8 cellular contexts compared by ENCODE assay signal in genomic region chr17:81636505-81637288, GRCh38. TPM values are rescaled to one million over a fixed set of nuclear protein-coding genes. Genes with fewer than 3 reads are reported as not detected.
A peak's percentile ranks its signal among the peaks of the same experiment; 100 is the strongest.
DNase-seq lines count a peak whose midpoint lies in the region; ATAC-seq and TF ChIP-seq lines count a peak whose summit lies in the region.

NPLOC4 (minus strand) TSS chr17:81637112; CDS start chr17:81636930, 182 bp downstream.
TSPAN10 (plus strand) TSS chr17:81637196; CDS start chr17:81642413, 5,217 bp downstream.

- no peaks in the 10 kb centered on the region for H3K27me3 ChIP-seq in Panc1 (ENCODE audit: control insufficient read depth, insufficient read depth, low read length)
- H3K27me3 ChIP-seq in fibroblast of lung (ENCODE audit: control insufficient read depth, insufficient read depth, low read length) = no peaks in the 10 kb centered on the region
- no peaks in the 10 kb centered on the region for H3K27me3 ChIP-seq in naive thymus-derived CD4-positive, alpha-beta T cell (ENCODE audit: control insufficient read depth in 2 of 2, insufficient read depth in 2 of 2, low read length in 2 of 2)

- H4K20me1 ChIP-seq in fibroblast of lung (ENCODE audit: control insufficient read depth, extremely low read depth, insufficient read depth, low read length) = no peaks in the 10 kb centered on the region

- H3K4me3 ChIP-seq in Jurkat, Clone E6-1 (ENCODE audit: low read length) = peak within 1 kb of the TSS; percentile 97
- H3K4me3 ChIP-seq in Panc1 (ENCODE audit: low read depth in 2 of 2, low read length in 2 of 2) (peak within 1 kb of the TSS; percentile 76 to 82), fibroblast of lung (replicated peaks in 1 of 4; ENCODE audit: control extremely low read depth in 1 of 4, insufficient read depth in 1 of 4, low read depth in 3 of 4, low read length in 4 of 4) (peak within 1 kb of the TSS; percentile 59 to 92 (median 81))
- peak within 1 kb of the TSS; percentile 86 for H3K4me3 ChIP-seq in naive thymus-derived CD4-positive, alpha-beta T cell (ENCODE audit: low read length)

- peak within 1 kb of the TSS; percentile 91 for H3K9ac ChIP-seq in fibroblast of lung (ENCODE audit: insufficient read depth, low read length)

- CTCF ChIA-PET in Panc1 (lab: Charles Lee) = no interaction called here
- CTCF ChIA-PET in naive thymus-derived CD4-positive, alpha-beta T cell (lab: Charles Lee) = no interaction called here

- in situ Hi-C loops in Panc1 (cut with HindIII; ENCODE audit: low pct_unique_long_range_greater_than_20kb, low sequenced_read_pairs) = no loop called here

- H3K4me1 Mint-ChIP-seq in activated T-helper 1 cell treated with anti-CD3 and anti-CD28 coated beads, Interleukin-12 subunit alpha, Interleukin-12 subunit beta, Interleukin-2, Interleukin-4 antibody, amounts not matched to agents 30 ng/mL and 10 ng/mL and 1 ng/mL, durations not matched to agents 14 hours and 24 hours and 36 hours (ENCODE audit: low read depth) = peaks cover 16% of the 10 kb centered on the region
- H3K4me1 Mint-ChIP-seq in naive thymus-derived CD4-positive, alpha-beta T cell = peaks cover 13 to 37% (median 26%) of the 10 kb centered on the region in 7 donors
- H3K4me1 Mint-ChIP-seq in stimulated activated memory B cell treated with anti-CD40 and anti-IgM and Interleukin-4, amounts not matched to agents 10 μg/mL and 1 μg/mL and 100 μg/mL, for 72 hours = peaks cover 13% of the 10 kb centered on the region

- H2AFZ ChIP-seq in fibroblast of lung (ENCODE audit: low read length) = peak within 1 kb of the TSS; percentile 91

- peaks cover 5% of the 10 kb centered on the region for H3K27me3 Mint-ChIP-seq in activated T-helper 1 cell treated with anti-CD3 and anti-CD28 coated beads, Interleukin-12 subunit alpha, Interleukin-12 subunit beta, Interleukin-2, Interleukin-4 antibody, amounts not matched to agents 30 ng/mL and 10 ng/mL and 1 ng/mL, durations not matched to agents 14 hours and 24 hours and 36 hours (ENCODE audit: insufficient read depth)
- H3K27me3 Mint-ChIP-seq in naive thymus-derived CD4-positive, alpha-beta T cell = no peaks in the 10 kb centered on the region
- no peaks in the 10 kb centered on the region for H3K27me3 Mint-ChIP-seq in stimulated activated memory B cell treated with anti-CD40 and anti-IgM and Interleukin-4, amounts not matched to agents 10 μg/mL and 1 μg/mL and 100 μg/mL, for 72 hours

- H3K4me3 Mint-ChIP-seq in activated T-helper 1 cell treated with anti-CD3 and anti-CD28 coated beads, Interleukin-12 subunit alpha, Interleukin-12 subunit beta, Interleukin-2, Interleukin-4 antibody, amounts not matched to agents 30 ng/mL and 10 ng/mL and 1 ng/mL, durations not matched to agents 14 hours and 24 hours and 36 hours = peak within 1 kb of the TSS; percentile 92
- peak within 1 kb of the TSS; percentile 91 to 98 (median 95) for H3K4me3 Mint-ChIP-seq in naive thymus-derived CD4-positive, alpha-beta T cell
- H3K4me3 Mint-ChIP-seq in stimulated activated memory B cell treated with anti-CD40 and anti-IgM and Interleukin-4, amounts not matched to agents 10 μg/mL and 1 μg/mL and 100 μg/mL, for 72 hours = peak within 1 kb of the TSS; percentile 92

- no TSS peak for BruUV-seq in Panc1 (replicated peaks; lab: Mats Ljungman, UMichigan)

- H3K27ac Mint-ChIP-seq in activated T-helper 1 cell treated with anti-CD3 and anti-CD28 coated beads, Interleukin-12 subunit alpha, Interleukin-12 subunit beta, Interleukin-2, Interleukin-4 antibody, amounts not matched to agents 30 ng/mL and 10 ng/mL and 1 ng/mL, durations not matched to agents 14 hours and 24 hours and 36 hours = peak within 1 kb of the TSS; percentile 80
- H3K27ac Mint-ChIP-seq in naive thymus-derived CD4-positive, alpha-beta T cell = peak within 1 kb of the TSS; percentile 25 to 94 (median 89)
- peak within 1 kb of the TSS; percentile 95 for H3K27ac Mint-ChIP-seq in stimulated activated memory B cell treated with anti-CD40 and anti-IgM and Interleukin-4, amounts not matched to agents 10 μg/mL and 1 μg/mL and 100 μg/mL, for 72 hours

- peak within 1 kb of the TSS; percentile 90 for H3K4me2 ChIP-seq in fibroblast of lung (ENCODE audit: extremely low read depth, insufficient read depth, low read length)

- no peaks in the 10 kb centered on the region for H3K9me3 ChIP-seq in Panc1 (ENCODE audit: control insufficient read depth, insufficient read depth, low read depth, low read length)
- no peaks in the 10 kb centered on the region for H3K9me3 ChIP-seq in fibroblast of lung (ENCODE audit: control insufficient read depth, insufficient read depth, low read depth, low read length)
- no peaks in the 10 kb centered on the region for H3K9me3 ChIP-seq in naive thymus-derived CD4-positive, alpha-beta T cell (ENCODE audit: control insufficient read depth in 2 of 3, low read length in 3 of 3)

- peak; percentile 100 for DNase-seq in D341Med (ENCODE audit: low spot score)
- DNase-seq in Jurkat, Clone E6-1 (ENCODE audit: low read depth, low spot score) = peak; percentile 68
- DNase-seq in Panc1 (ENCODE audit: low read depth, low spot score) = peak; percentile 30
- peak; percentile 81 for DNase-seq in activated T-helper 1 cell treated with anti-CD3 and anti-CD28 coated beads, Interleukin-12 subunit alpha, Interleukin-12 subunit beta, Interleukin-2, Interleukin-4 antibody, amounts not matched to agents 30 ng/mL and 10 ng/mL and 1 ng/mL, durations not matched to agents 14 hours and 24 hours and 36 hours (ENCODE audit: low spot score)
- DNase-seq in fibroblast of lung (ENCODE audit: low read depth in 2 of 2) = peak; percentile 75 to 83
- peak; percentile 62 to 94 (median 80) for DNase-seq in naive thymus-derived CD4-positive, alpha-beta T cell

- H3K9me3 Mint-ChIP-seq in activated T-helper 1 cell treated with anti-CD3 and anti-CD28 coated beads, Interleukin-12 subunit alpha, Interleukin-12 subunit beta, Interleukin-2, Interleukin-4 antibody, amounts not matched to agents 30 ng/mL and 10 ng/mL and 1 ng/mL, durations not matched to agents 14 hours and 24 hours and 36 hours = no peaks in the 10 kb centered on the region
- H3K9me3 Mint-ChIP-seq in naive thymus-derived CD4-positive, alpha-beta T cell = no peaks in the 10 kb centered on the region
- H3K9me3 Mint-ChIP-seq in stimulated activated memory B cell treated with anti-CD40 and anti-IgM and Interleukin-4, amounts not matched to agents 10 μg/mL and 1 μg/mL and 100 μg/mL, for 72 hours = no peaks in the 10 kb centered on the region

- intact Hi-C loops in Panc1 (cut with micrococcal nuclease; ENCODE audit: unreplicated experiment) = no loop called here
- intact Hi-C loops in activated T-helper 1 cell treated with anti-CD3 and anti-CD28 coated beads, Interleukin-12 subunit alpha, Interleukin-12 subunit beta, Interleukin-2, Interleukin-4 antibody, amounts not matched to agents 30 ng/mL and 10 ng/mL and 1 ng/mL, durations not matched to agents 14 hours and 24 hours and 36 hours (cut with micrococcal nuclease) = loop anchor here (1.0 to 2.0 kb wide), 5 partner anchors 30 to 224 kb away; partner anchors contain the start of genes ARL16, CCDC137, FAAP100 and MRPL12
- intact Hi-C loops in naive thymus-derived CD4-positive, alpha-beta T cell (cut with micrococcal nuclease) = loop anchor here (1.0 to 2.0 kb wide), 7 partner anchors 30 to 413 kb away; partner anchors contain the start of genes ARL16 (in 2 of the 2), CCDC137 (in 2 of the 2), MRPL12 (in 2 of the 2) and OXLD1 (in 2 of the 2)

- peak; percentile 67 for ATAC-seq in GM21526 (IDR thresholded peaks at IDR 0.05; ENCODE audit: low FRiP score, unreplicated experiment)
- peak; percentile 93 for ATAC-seq in Panc1
- peak; percentile 95 for ATAC-seq in naive thymus-derived CD4-positive, alpha-beta T cell
- ATAC-seq in stimulated activated memory B cell treated with anti-CD40 and anti-IgM and Interleukin-4, amounts not matched to agents 10 μg/mL and 1 μg/mL and 100 μg/mL, for 72 hours = peak; percentile 94

- peak within 1 kb of the TSS; percentile 92 for H3K27ac ChIP-seq in Panc1 (ENCODE audit: low read length)
- peak within 1 kb of the TSS; percentile 95 for H3K27ac ChIP-seq in fibroblast of lung (ENCODE audit: insufficient read depth, low read length)
- peak within 1 kb of the TSS; percentile 87 for H3K27ac ChIP-seq in naive thymus-derived CD4-positive, alpha-beta T cell (ENCODE audit: low read depth, low read length)

- POLR2A ChIA-PET in Panc1 (lab: Charles Lee) = no interaction called here
- POLR2A ChIA-PET in naive thymus-derived CD4-positive, alpha-beta T cell (lab: Charles Lee) = interaction anchor here (0.6 to 1.2 kb wide), 3 partner anchors 29 to 30 kb away, joined by 3 to 5 read pairs (median 4); partner anchors contain the start of genes CCDC137 and OXLD1

- TF ChIP-seq CTCF in Panc1 (IDR thresholded peaks at IDR 0.05) (no peak), fibroblast of lung (conservative IDR thresholded peaks at IDR 0.05 in 1 of 2, IDR thresholded peaks at IDR 0.05 in 1 of 2; ENCODE audit: low read depth in 1 of 2, low read length in 2 of 2) (no peak)

- H3K4me1 ChIP-seq in Panc1 (ENCODE audit: control insufficient read depth, insufficient read depth, low read length) = 0 out of 2 replicates have a peak, but pooled peaks cover 3% of the 10 kb centered on the region
- peaks cover 4% of the 10 kb centered on the region for H3K4me1 ChIP-seq in fibroblast of lung (ENCODE audit: control insufficient read depth, extremely low read depth, insufficient read depth, low read length)
- peaks cover 10 to 12% of the 10 kb centered on the region in 2 donors for H3K4me1 ChIP-seq in naive thymus-derived CD4-positive, alpha-beta T cell (ENCODE audit: control insufficient read depth in 2 of 2, insufficient read depth in 2 of 2, low read length in 2 of 2)

- peaks cover 47% of the 10 kb centered on the region for H3K79me2 ChIP-seq in fibroblast of lung (ENCODE audit: control insufficient read depth, insufficient read depth, low read length)

- H3K36me3 ChIP-seq in Panc1 (ENCODE audit: control insufficient read depth, insufficient read depth, low read length) = peaks cover 5% of the 10 kb centered on the region; the same call in 1 of the 2 replicates
- H3K36me3 ChIP-seq in fibroblast of lung (ENCODE audit: control insufficient read depth, insufficient read depth, low read length) = no peaks in the 10 kb centered on the region
- no peaks in the 10 kb centered on the region for H3K36me3 ChIP-seq in naive thymus-derived CD4-positive, alpha-beta T cell (ENCODE audit: control insufficient read depth in 2 of 3, insufficient read depth in 3 of 3, low read length in 3 of 3)

- H3K36me3 Mint-ChIP-seq in activated T-helper 1 cell treated with anti-CD3 and anti-CD28 coated beads, Interleukin-12 subunit alpha, Interleukin-12 subunit beta, Interleukin-2, Interleukin-4 antibody, amounts not matched to agents 30 ng/mL and 10 ng/mL and 1 ng/mL, durations not matched to agents 14 hours and 24 hours and 36 hours (ENCODE audit: low read depth) = peaks cover 10% of the 10 kb centered on the region
- peaks cover 0 to 6% (median 0%) of the 10 kb centered on the region in 5 donors for H3K36me3 Mint-ChIP-seq in naive thymus-derived CD4-positive, alpha-beta T cell
- H3K36me3 Mint-ChIP-seq in stimulated activated memory B cell treated with anti-CD40 and anti-IgM and Interleukin-4, amounts not matched to agents 10 μg/mL and 1 μg/mL and 100 μg/mL, for 72 hours = no peaks in the 10 kb centered on the region

RNA-seq across cellular contexts. Expression of gene NPLOC4, which starts in this region (rescaled TPM):
- polyA plus RNA-seq in Jurkat, Clone E6-1 (2012; ENCODE audit: insufficient read depth, insufficient read length) = 67.3 TPM
- 246 TPM for total RNA-seq in Panc1 (2021; ENCODE audit: unreplicated experiment)
- 164 TPM for polyA plus RNA-seq in Panc1 (2012; ENCODE audit: insufficient read length)
- 138 and 157 TPM in 2 replicates for total RNA-seq in activated T-helper 1 cell treated with anti-CD3 and anti-CD28 coated beads, Interleukin-12 subunit alpha, Interleukin-12 subunit beta, Interleukin-2, Interleukin-4 antibody, amounts not matched to agents 30 ng/mL and 10 ng/mL and 1 ng/mL, durations not matched to agents 14 hours and 24 hours and 36 hours
- 49.8 and 51.0 TPM in 2 replicates for total RNA-seq in fibroblast of lung
- 62.5 and 82.8 TPM in 2 replicates for polyA plus RNA-seq in fibroblast of lung
- polyA plus RNA-seq in fibroblast of lung (2012) = 50.4 and 64.3 TPM in 2 replicates
- polyA minus RNA-seq in fibroblast of lung (ENCODE audit: low replicate concordance) = 243 and 414 TPM in 2 replicates
- 100 to 1,000 TPM in 2 of 5 experiments, 10 to 100 TPM in 3; 77.7 to 125 (median 93.6) TPM for total RNA-seq in naive thymus-derived CD4-positive, alpha-beta T cell
- 10 to 100 TPM; 47.8 to 68.6 TPM for polyA plus RNA-seq in naive thymus-derived CD4-positive, alpha-beta T cell

RNA-seq across cellular contexts. Expression of gene TSPAN10, which starts in this region (rescaled TPM):
- polyA plus RNA-seq in Jurkat, Clone E6-1 (2012; ENCODE audit: insufficient read depth, insufficient read length) = 0.95 TPM
- 4.8 TPM for total RNA-seq in Panc1 (2021; ENCODE audit: unreplicated experiment)
- 5.3 TPM for polyA plus RNA-seq in Panc1 (2012; ENCODE audit: insufficient read length)
- 0.21 and 0.66 TPM in 2 replicates for total RNA-seq in activated T-helper 1 cell treated with anti-CD3 and anti-CD28 coated beads, Interleukin-12 subunit alpha, Interleukin-12 subunit beta, Interleukin-2, Interleukin-4 antibody, amounts not matched to agents 30 ng/mL and 10 ng/mL and 1 ng/mL, durations not matched to agents 14 hours and 24 hours and 36 hours
- 1.0 and 3.0 TPM in 2 replicates for total RNA-seq in fibroblast of lung
- 0.94 and 1.3 TPM in 2 replicates for polyA plus RNA-seq in fibroblast of lung
- 1.7 and 2.1 TPM in 2 replicates for polyA plus RNA-seq in fibroblast of lung (2012)
- 0.56 and 0.63 TPM in 2 replicates for polyA minus RNA-seq in fibroblast of lung (ENCODE audit: low replicate concordance)
- 1 to 10 TPM in 2 of 5 experiments, under 1 TPM in 3; 0.32 to 1.9 (median 0.51) TPM for total RNA-seq in naive thymus-derived CD4-positive, alpha-beta T cell
- under 1 TPM; 0.33 to 0.98 TPM for polyA plus RNA-seq in naive thymus-derived CD4-positive, alpha-beta T cell

Comparison
In these comparisons a context has a peak if more than half of its experiments do, and no peak if none do; other contexts are left out.
1. Peak in every context shown above with its lines: DNase-seq, ATAC-seq, H3K4me3 ChIP-seq and H3K27ac ChIP-seq.
2. DNase-seq: peak in every context shown above with its lines; median percentile 100 in D341Med; 81 in activated T-helper 1 cell treated with anti-CD3 and anti-CD28 coated beads, Interleukin-12 subunit alpha, Interleukin-12 subunit beta, Interleukin-2, Interleukin-4 antibody, amounts not matched to agents 30 ng/mL and 10 ng/mL and 1 ng/mL, durations not matched to agents 14 hours and 24 hours and 36 hours; 80 in naive thymus-derived CD4-positive, alpha-beta T cell; 79 in fibroblast of lung; 68 in Jurkat, Clone E6-1; 30 in Panc1.